ENCODE assay signal across 28 cellular contexts in genomic region chr15:75206803-75207617, GRCh38. TPM values are rescaled to one million over a fixed set of nuclear protein-coding genes. Genes with fewer than 3 reads are reported as not detected.
"Had no signal": no experiment of that assay in that cellular context is flagged by ENCODE, and none has a peak within 500 bp of the region (broad histone marks: within the 10 kb centered on the region; RNA-seq: fewer than 3 reads in every experiment).

No MANE protein-coding gene starts in this region.

- DNase-seq: activated CD4-positive, alpha-beta T cell treated with anti-CD3 and anti-CD28 coated beads, Interleukin-2, amount 50 U/mL, for 1 hour; activated CD8-positive, alpha-beta memory T cell treated with anti-CD3 and anti-CD28 coated beads, Interleukin-2, amount 50 U/mL, for 4 hours; activated CD8-positive, alpha-beta T cell treated with anti-CD3 and anti-CD28 coated beads, Interleukin-2, amount 10 ng/mL, durations not matched to agents 7 days and 5 days; activated T-cell treated with anti-CD3 and anti-CD28 coated beads, Interleukin-2, amount 50 U/mL, for 24 hours; colonic mucosa; dorsolateral prefrontal cortex; effector memory CD8-positive, alpha-beta T cell; esophagus squamous epithelium; gastrocnemius medialis; hippocampal formation; left ventricle myocardium superior; mammary epithelial cell; sigmoid colon; stimulated activated CD4-positive, alpha-beta T cell treated with anti-CD3 and anti-CD28 coated beads, Interleukin-4, amount 100 ng/mL, for 1 hour; stimulated activated naive CD8-positive, alpha-beta T cell treated with anti-CD3 and anti-CD28 coated beads, Interleukin-15, Interleukin-2, amounts not matched to agents 100 U/mL and 50 U/mL, for 24 hours; upper lobe of right lung had no signal

- H3K27me3 Mint-ChIP-seq: activated T-cell treated with anti-CD3 and anti-CD28 coated beads, Interleukin-2, amount 50 U/mL, for 24 hours; activated T-helper 17 cell treated with anti-CD3 and anti-CD28 coated beads, Interleukin-2, amount 50 U/mL, for 72 hours; central memory CD8-positive, alpha-beta T cell; effector memory CD8-positive, alpha-beta T cell had no signal

- H3K9me3 Mint-ChIP-seq: activated naive CD4-positive, alpha-beta T cell treated with anti-CD3 and anti-CD28 coated beads, Interleukin-2, amount 50 U/mL, for 72 hours; activated T-cell treated with anti-CD3 and anti-CD28 coated beads, Interleukin-2, amount 50 U/mL, for 24 hours; activated T-helper 17 cell treated with anti-CD3 and anti-CD28 coated beads, Interleukin-2, amount 50 U/mL, for 72 hours; central memory CD8-positive, alpha-beta T cell; effector memory CD8-positive, alpha-beta T cell; mesothelial cell of epicardium; nephron had no signal

- H3K4me3 ChIP-seq: colonic mucosa, dorsolateral prefrontal cortex, esophagus squamous epithelium, gastrocnemius medialis, sigmoid colon, upper lobe of right lung had no signal

- H3K27ac Mint-ChIP-seq: activated CD8-positive, alpha-beta T cell treated with anti-CD3 and anti-CD28 coated beads, Interleukin-2, amount 10 ng/mL, durations not matched to agents 7 days and 5 days; activated T-cell treated with anti-CD3 and anti-CD28 coated beads, Interleukin-2, amount 50 U/mL, for 24 hours; activated T-helper 17 cell treated with anti-CD3 and anti-CD28 coated beads, Interleukin-2, amount 50 U/mL, for 72 hours; effector memory CD8-positive, alpha-beta T cell; mesothelial cell of epicardium; nephron had no signal

- ATAC-seq: activated CD4-positive, CD25-positive, alpha-beta regulatory T cell treated with anti-CD3 and anti-CD28 coated beads, Interleukin-2, amount 50 U/mL, for 24 hours; activated CD8-positive, alpha-beta T cell treated with anti-CD3 and anti-CD28 coated beads, Interleukin-2, amount 10 ng/mL, durations not matched to agents 7 days and 5 days; activated naive CD4-positive, alpha-beta T cell treated with anti-CD3 and anti-CD28 coated beads, Interleukin-2, amount 50 U/mL, for 72 hours; activated T-helper 17 cell treated with anti-CD3 and anti-CD28 coated beads, Interleukin-2, amount 50 U/mL, for 72 hours; effector memory CD8-positive, alpha-beta T cell; gastrocnemius medialis; left ventricle myocardium superior; stimulated activated naive CD8-positive, alpha-beta T cell treated with anti-CD3 and anti-CD28 coated beads, Interleukin-15, Interleukin-2, amounts not matched to agents 100 U/mL and 50 U/mL, for 24 hours; upper lobe of right lung had no signal

- H3K27me3 ChIP-seq: colonic mucosa, dorsolateral prefrontal cortex, esophagus squamous epithelium, gastrocnemius medialis, sigmoid colon, upper lobe of right lung had no signal

- H3K9me3 ChIP-seq: colonic mucosa, esophagus squamous epithelium, gastrocnemius medialis, sigmoid colon, upper lobe of right lung had no signal

- H2AFZ ChIP-seq: parathyroid adenoma had no signal

- H3K27ac ChIP-seq: colonic mucosa, esophagus squamous epithelium, gastrocnemius medialis, parathyroid adenoma, sigmoid colon, upper lobe of right lung, VCaP had no signal

- H3K4me3 Mint-ChIP-seq: activated CD8-positive, alpha-beta T cell treated with anti-CD3 and anti-CD28 coated beads, Interleukin-2, amount 10 ng/mL, durations not matched to agents 7 days and 5 days; activated T-cell treated with anti-CD3 and anti-CD28 coated beads, Interleukin-2, amount 50 U/mL, for 24 hours; activated T-helper 17 cell treated with anti-CD3 and anti-CD28 coated beads, Interleukin-2, amount 50 U/mL, for 72 hours; central memory CD8-positive, alpha-beta T cell; mesothelial cell of epicardium; nephron had no signal

RNA-seq across cellular contexts. Expression of gene GOLGA6C, which starts 51.1 kb away (rescaled TPM):
- total RNA-seq: activated CD8-positive, alpha-beta T cell treated with anti-CD3 and anti-CD28 coated beads, Interleukin-2, amount 10 ng/mL, durations not matched to agents 7 days and 5 days; activated T-helper 17 cell treated with anti-CD3 and anti-CD28 coated beads, Interleukin-2, amount 50 U/mL, for 72 hours; astrocyte; colonic mucosa; esophagus squamous epithelium; left ventricle myocardium superior; mammary epithelial cell; myocyte; pulmonary artery endothelial cell; T-helper 2 cell treated with Interferon-gamma antibody and Interleukin-4, amounts not matched to agents 100 ng/mL and 5 ng/mL, for 36 hours; upper lobe of right lung had no signal
- polyA plus RNA-seq: mammary epithelial cell, sigmoid colon had no signal
